1 cellular context compared by ENCODE assay signal in genomic region chr2:128736046-128736688, GRCh38.
TF ChIP-seq lines count a peak whose summit lies in the region.

No MANE protein-coding gene starts in this region.

TF ChIP-seq in K562, 482 proteins besides CTCF, POLR2A, EP300 and RAD21 (continued from another document):
- no peak for TF ChIP-seq ZNF449 (CRISPR knock-in tag; IDR thresholded peaks at IDR 0.05)
- no peak for TF ChIP-seq NFIC (IDR thresholded peaks at IDR 0.05)
TF ChIP-seq in K562: peak in this region for 1.
